Comparison of ENCODE assay signal across 15 cellular contexts in the genomic region with DNA sequence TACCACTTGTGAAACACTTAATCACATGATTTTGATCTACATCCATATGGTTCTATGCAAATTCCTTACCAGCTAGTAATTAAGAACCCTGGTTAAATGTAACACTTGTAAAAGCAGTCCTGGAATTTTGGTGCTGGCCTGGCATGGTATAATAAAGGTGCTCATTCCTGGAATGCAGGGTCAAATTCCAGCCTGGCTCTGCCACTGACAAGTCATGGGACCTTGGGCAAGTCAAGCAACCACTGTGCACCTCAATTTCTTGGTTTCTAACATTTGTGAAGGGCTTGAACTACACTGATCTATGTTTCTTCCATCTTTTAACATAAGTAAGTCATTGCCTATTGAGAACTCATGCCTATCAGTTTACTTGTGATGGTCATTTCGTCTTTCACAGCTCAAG.
DNase-seq lines count a peak whose midpoint lies in the region; ATAC-seq lines count a peak whose summit lies in the region.
"Had no signal": no experiment of that assay in that cellular context is flagged by ENCODE, and none has a peak within 500 bp of the region (broad histone marks: within the 10 kb centered on the region; RNA-seq: fewer than 3 reads in every experiment).

No MANE protein-coding gene starts in this region.

- peak overlapping the region; percentile 97 for H3K27ac Mint-ChIP-seq in stimulated activated naive CD8-positive, alpha-beta T cell treated with anti-CD3 and anti-CD28 coated beads, Interleukin-15, Interleukin-2, amounts not matched to agents 100 ng/mL and 50 ng/mL, for 24 hours
- H3K27ac Mint-ChIP-seq in stimulated activated naive CD8-positive, alpha-beta T cell treated with anti-CD3 and anti-CD28 coated beads, Interleukin-15, amount 100 ng/mL, for 72 hours, result no peak overlapping the region
- peak overlapping the region; percentile 96 for H3K27ac Mint-ChIP-seq in activated naive CD8-positive, alpha-beta T cell
- H3K27ac Mint-ChIP-seq in T-cell, result no peak overlapping the region
- H3K27ac Mint-ChIP-seq: activated naive CD4-positive, alpha-beta T cell treated with anti-CD3 and anti-CD28 coated beads, Interleukin-2, amount 10 ng/mL, durations not matched to agents 7 days and 5 days had no signal

- no peaks in the 10 kb centered on the region for H3K27me3 Mint-ChIP-seq in stimulated activated naive CD8-positive, alpha-beta T cell treated with anti-CD3 and anti-CD28 coated beads, Interleukin-15, Interleukin-2, amounts not matched to agents 100 ng/mL and 50 ng/mL, for 24 hours
- H3K27me3 Mint-ChIP-seq in stimulated activated naive CD8-positive, alpha-beta T cell treated with anti-CD3 and anti-CD28 coated beads, Interleukin-15, amount 100 ng/mL, for 72 hours, result no peaks in the 10 kb centered on the region
- no peaks in the 10 kb centered on the region for H3K27me3 Mint-ChIP-seq in activated naive CD8-positive, alpha-beta T cell
- H3K27me3 Mint-ChIP-seq in T-cell, result peaks cover 0 to 2% of the 10 kb centered on the region in 2 donors
- H3K27me3 Mint-ChIP-seq: activated naive CD4-positive, alpha-beta T cell treated with anti-CD3 and anti-CD28 coated beads, Interleukin-2, amount 10 ng/mL, durations not matched to agents 7 days and 5 days had no signal

- H3K9me3 Mint-ChIP-seq in stimulated activated naive CD8-positive, alpha-beta T cell treated with anti-CD3 and anti-CD28 coated beads, Interleukin-15, Interleukin-2, amounts not matched to agents 100 ng/mL and 50 ng/mL, for 24 hours, result peaks cover 9% of the 10 kb centered on the region
- peaks cover 9 to 11% of the 10 kb centered on the region in 2 donors for H3K9me3 Mint-ChIP-seq in stimulated activated naive CD8-positive, alpha-beta T cell treated with anti-CD3 and anti-CD28 coated beads, Interleukin-15, amount 100 ng/mL, for 72 hours
- H3K9me3 Mint-ChIP-seq in activated naive CD8-positive, alpha-beta T cell (ENCODE audit: low read depth), result peaks cover 4% of the 10 kb centered on the region
- H3K9me3 Mint-ChIP-seq in T-cell, result no peaks in the 10 kb centered on the region

- peaks cover 74% of the 10 kb centered on the region for H3K4me1 Mint-ChIP-seq in stimulated activated naive CD8-positive, alpha-beta T cell treated with anti-CD3 and anti-CD28 coated beads, Interleukin-15, Interleukin-2, amounts not matched to agents 100 ng/mL and 50 ng/mL, for 24 hours (ENCODE audit: low read depth)
- peaks cover 58% of the 10 kb centered on the region for H3K4me1 Mint-ChIP-seq in stimulated activated naive CD8-positive, alpha-beta T cell treated with anti-CD3 and anti-CD28 coated beads, Interleukin-15, amount 100 ng/mL, for 72 hours
- peaks cover 64% of the 10 kb centered on the region for H3K4me1 Mint-ChIP-seq in activated naive CD8-positive, alpha-beta T cell (ENCODE audit: low read depth)
- peaks cover 4 to 10% (median 8%) of the 10 kb centered on the region in 3 donors for H3K4me1 Mint-ChIP-seq in T-cell

- no peak overlapping the region for H3K4me3 Mint-ChIP-seq in stimulated activated naive CD8-positive, alpha-beta T cell treated with anti-CD3 and anti-CD28 coated beads, Interleukin-15, Interleukin-2, amounts not matched to agents 100 ng/mL and 50 ng/mL, for 24 hours
- no peak overlapping the region for H3K4me3 Mint-ChIP-seq in stimulated activated naive CD8-positive, alpha-beta T cell treated with anti-CD3 and anti-CD28 coated beads, Interleukin-15, amount 100 ng/mL, for 72 hours
- H3K4me3 Mint-ChIP-seq in activated naive CD8-positive, alpha-beta T cell, result peak overlapping the region; percentile 58
- no peak overlapping the region for H3K4me3 Mint-ChIP-seq in T-cell
- H3K4me3 Mint-ChIP-seq: activated naive CD4-positive, alpha-beta T cell treated with anti-CD3 and anti-CD28 coated beads, Interleukin-2, amount 10 ng/mL, durations not matched to agents 7 days and 5 days; naive thymus-derived CD4-positive, alpha-beta T cell had no signal

- DNase-seq in stimulated activated naive CD8-positive, alpha-beta T cell treated with anti-CD3 and anti-CD28 coated beads, Interleukin-15, amount 100 ng/mL, for 72 hours, result no peak
- DNase-seq in islet precursor cell (peak; percentile 69), T-cell (no peak)
- DNase-seq: activated naive CD4-positive, alpha-beta T cell treated with anti-CD3 and anti-CD28 coated beads, Interleukin-2, amount 10 ng/mL, durations not matched to agents 7 days and 5 days; effector memory CD4-positive, alpha-beta T cell; hypothalamus; MM.1S; naive thymus-derived CD4-positive, alpha-beta T cell; NCI-H748 treated with DMSO at 0.1 percent for 48 hours; spleen had no signal

- CTCF ChIA-PET in T-cell (lab: Charles Lee), result no interaction called here

- peaks cover 3% of the 10 kb centered on the region for H3K36me3 Mint-ChIP-seq in stimulated activated naive CD8-positive, alpha-beta T cell treated with anti-CD3 and anti-CD28 coated beads, Interleukin-15, Interleukin-2, amounts not matched to agents 100 ng/mL and 50 ng/mL, for 24 hours (ENCODE audit: low read depth)
- H3K36me3 Mint-ChIP-seq in activated naive CD8-positive, alpha-beta T cell, result no peaks in the 10 kb centered on the region
- no peaks in the 10 kb centered on the region for H3K36me3 Mint-ChIP-seq in T-cell
- H3K36me3 Mint-ChIP-seq: activated naive CD4-positive, alpha-beta T cell treated with anti-CD3 and anti-CD28 coated beads, Interleukin-2, amount 10 ng/mL, durations not matched to agents 7 days and 5 days had no signal

- ATAC-seq in stimulated activated naive CD8-positive, alpha-beta T cell treated with anti-CD3 and anti-CD28 coated beads, Interleukin-15, amount 100 ng/mL, for 72 hours, result no peak
- ATAC-seq in GM18858 (IDR thresholded peaks at IDR 0.05; ENCODE audit: unreplicated experiment) (no peak), T-cell (replicated peaks in 1 of 4) (no peak), GM21723 (IDR thresholded peaks at IDR 0.05; ENCODE audit: unreplicated experiment) (no peak), GM19324 (IDR thresholded peaks at IDR 0.05; ENCODE audit: low FRiP score, unreplicated experiment) (no peak)
- ATAC-seq: naive thymus-derived CD4-positive, alpha-beta T cell had no signal

- POLR2A ChIA-PET in T-cell (lab: Charles Lee), result no interaction called here

Comparison
In these comparisons a context has a peak if more than half of its experiments do, and no peak if none do; other contexts are left out.
1. H3K27ac Mint-ChIP-seq: peak in stimulated activated naive CD8-positive, alpha-beta T cell treated with anti-CD3 and anti-CD28 coated beads, Interleukin-15, Interleukin-2, amounts not matched to agents 100 ng/mL and 50 ng/mL, for 24 hours (single experiment) and activated naive CD8-positive, alpha-beta T cell (single experiment); none in stimulated activated naive CD8-positive, alpha-beta T cell treated with anti-CD3 and anti-CD28 coated beads, Interleukin-15, amount 100 ng/mL, for 72 hours (0 of 2) and T-cell (0 of 2).